In genomic region chr9:95104966-95105365, GRCh38 we compare ENCODE assay signal across 18 cellular contexts.
DNase-seq lines count a peak whose midpoint lies in the region; ATAC-seq and TF ChIP-seq lines count a peak whose summit lies in the region.
"Had no signal": no experiment of that assay in that cellular context is flagged by ENCODE, and none has a peak within 500 bp of the region (broad histone marks: within the 10 kb centered on the region; RNA-seq: fewer than 3 reads in every experiment).

No MANE protein-coding gene starts in this region.

- ATAC-seq in RWPE2 (ENCODE audit: low read depth) (no peak), foreskin keratinocyte (peak; percentile 0)
- ATAC-seq in activated CD8-positive, alpha-beta T cell treated with anti-CD3 and anti-CD28 coated beads for 36 hours = no peak

- no peaks in the 10 kb centered on the region for H3K27me3 Mint-ChIP-seq in progenitor cell of endocrine pancreas
- no peaks in the 10 kb centered on the region for H3K27me3 Mint-ChIP-seq in activated CD8-positive, alpha-beta T cell treated with anti-CD3 and anti-CD28 coated beads for 36 hours
- H3K27me3 Mint-ChIP-seq: activated CD4-positive, alpha-beta T cell treated with anti-CD3 and anti-CD28 coated beads, Interleukin-2, amount 10 ng/mL, durations not matched to agents 24 days and 14 days had no signal

- no peak overlapping the region for H3K4me3 ChIP-seq in RWPE2 (ENCODE audit: severe bottlenecking)
- H3K4me3 ChIP-seq in sigmoid colon = no peak overlapping the region
- H3K4me3 ChIP-seq: mucosa of descending colon, neural progenitor cell, SJCRH30 had no signal

- peaks cover 55% of the 10 kb centered on the region for H3K4me1 ChIP-seq in RWPE2 (ENCODE audit: insufficient read depth, poor library complexity, severe bottlenecking)
- H3K4me1 ChIP-seq in foreskin keratinocyte = peaks cover 33% of the 10 kb centered on the region
- peaks cover 2 to 77% (median 66%) of the 10 kb centered on the region in 4 donors for H3K4me1 ChIP-seq in sigmoid colon

- intact Hi-C loops in sigmoid colon (cut with DNase I) = no loop called here
- intact Hi-C loops in activated CD8-positive, alpha-beta T cell treated with anti-CD3 and anti-CD28 coated beads for 36 hours (cut with micrococcal nuclease) = no loop called here

- no peak overlapping the region for H3K27ac Mint-ChIP-seq in progenitor cell of endocrine pancreas
- H3K27ac Mint-ChIP-seq in activated CD8-positive, alpha-beta T cell treated with anti-CD3 and anti-CD28 coated beads for 36 hours = no peak overlapping the region
- H3K27ac Mint-ChIP-seq: activated CD4-positive, alpha-beta T cell treated with anti-CD3 and anti-CD28 coated beads, Interleukin-2, amount 10 ng/mL, durations not matched to agents 24 days and 14 days; neural progenitor cell had no signal

- no peaks in the 10 kb centered on the region for H3K9me3 Mint-ChIP-seq in progenitor cell of endocrine pancreas (ENCODE audit: low read depth)
- no peaks in the 10 kb centered on the region for H3K9me3 Mint-ChIP-seq in activated CD8-positive, alpha-beta T cell treated with anti-CD3 and anti-CD28 coated beads for 36 hours
- H3K9me3 Mint-ChIP-seq: activated CD4-positive, alpha-beta T cell treated with anti-CD3 and anti-CD28 coated beads, Interleukin-2, amount 10 ng/mL, durations not matched to agents 24 days and 14 days; neural progenitor cell had no signal

- no peak for TF ChIP-seq EP300 in sigmoid colon (IDR thresholded peaks at IDR 0.05)

- H3K4me1 Mint-ChIP-seq in progenitor cell of endocrine pancreas (ENCODE audit: low read depth) = no peaks in the 10 kb centered on the region
- H3K4me1 Mint-ChIP-seq in activated CD8-positive, alpha-beta T cell treated with anti-CD3 and anti-CD28 coated beads for 36 hours (ENCODE audit: low read depth) = no peaks in the 10 kb centered on the region
- H3K4me1 Mint-ChIP-seq: activated CD4-positive, alpha-beta T cell treated with anti-CD3 and anti-CD28 coated beads, Interleukin-2, amount 10 ng/mL, durations not matched to agents 24 days and 14 days had no signal

- 91 to 92% methylated on average over 13 of the region's 13 CpGs for WGBS in sigmoid colon, 2 donors

- H3K27ac ChIP-seq in RWPE2 (ENCODE audit: poor library complexity, severe bottlenecking) (peak overlapping the region; percentile 95), foreskin keratinocyte (peak overlapping the region; percentile 91), sigmoid colon (peak overlapping the region; percentile 54 to 72 (median 68))
- H3K27ac ChIP-seq: neural progenitor cell, SJCRH30 had no signal

- TF ChIP-seq CTCF in GM10266 (IDR thresholded peaks at IDR 0.05; ENCODE audit: control insufficient read depth, insufficient read depth, low read depth, missing control alignments) = no peak
- TF ChIP-seq CTCF in RWPE2 (IDR thresholded peaks at IDR 0.05; ENCODE audit: poor library complexity, severe bottlenecking) = no peak
- no peak for TF ChIP-seq CTCF in foreskin keratinocyte (conservative IDR thresholded peaks at IDR 0.05)
- TF ChIP-seq CTCF in sigmoid colon (IDR thresholded peaks at IDR 0.05) = no peak
- no peak for TF ChIP-seq CTCF in progenitor cell of endocrine pancreas (IDR thresholded peaks at IDR 0.05; ENCODE audit: unreplicated experiment)
- no peak for TF ChIP-seq CTCF in activated CD8-positive, alpha-beta T cell treated with anti-CD3 and anti-CD28 coated beads for 36 hours (IDR thresholded peaks at IDR 0.05)

- H3K36me3 ChIP-seq in RWPE2 (ENCODE audit: low read depth) (peaks cover 49% of the 10 kb centered on the region), sigmoid colon (peaks cover 0 to 38% (median 7%) of the 10 kb centered on the region in 4 donors)
- H3K36me3 ChIP-seq: neural progenitor cell had no signal

- DNase-seq in GM10266 (ENCODE audit: extremely low spot score) (peak; percentile 10), RWPE2 (ENCODE audit: low spot score) (no peak), foreskin keratinocyte (no peak), sigmoid colon (peak; percentile 66), progenitor cell of endocrine pancreas (ENCODE audit: low spot score, unreplicated experiment) (no peak)
- DNase-seq in activated CD4-positive, alpha-beta T cell treated with anti-CD3 and anti-CD28 coated beads for 48 hours = no peak
- DNase-seq in activated CD8-positive, alpha-beta T cell treated with anti-CD3 and anti-CD28 coated beads for 36 hours = no peak
- DNase-seq in central memory CD4-positive, alpha-beta T cell = no peak
- DNase-seq: ACHN; activated CD4-positive, alpha-beta T cell treated with anti-CD3 and anti-CD28 coated beads, Interleukin-2, amount 10 ng/mL, durations not matched to agents 24 days and 14 days; Calu3; erythroblast; IMR-90; mucosa of descending colon; NCI-H2171; SJCRH30; stimulated activated CD4-positive, alpha-beta T cell treated with anti-CD3 and anti-CD28 coated beads, Interleukin-12 subunit alpha, Interleukin-12 subunit beta, amount 100 ng/mL, for 4 hours had no signal

- H3K36me3 Mint-ChIP-seq in progenitor cell of endocrine pancreas (ENCODE audit: insufficient read depth) = peaks cover 18% of the 10 kb centered on the region
- H3K36me3 Mint-ChIP-seq in activated CD8-positive, alpha-beta T cell treated with anti-CD3 and anti-CD28 coated beads for 36 hours (ENCODE audit: low read depth) = no peaks in the 10 kb centered on the region

- TF ChIP-seq POLR2A in sigmoid colon (IDR thresholded peaks at IDR 0.05) = no peak

- CTCF ChIA-PET in activated CD8-positive, alpha-beta T cell treated with anti-CD3 and anti-CD28 coated beads for 36 hours (lab: Charles Lee) = no interaction called here

- no peaks in the 10 kb centered on the region for H3K27me3 ChIP-seq in RWPE2 (ENCODE audit: insufficient read depth, poor library complexity, severe bottlenecking)
- no peaks in the 10 kb centered on the region for H3K27me3 ChIP-seq in foreskin keratinocyte
- no peaks in the 10 kb centered on the region for H3K27me3 ChIP-seq in sigmoid colon
- H3K27me3 ChIP-seq: neural progenitor cell, SJCRH30 had no signal

- no peaks in the 10 kb centered on the region for H3K9me3 ChIP-seq in RWPE2 (ENCODE audit: severe bottlenecking)
- H3K9me3 ChIP-seq in sigmoid colon = no peaks in the 10 kb centered on the region
- H3K9me3 ChIP-seq: mucosa of descending colon, SJCRH30 had no signal

- no peak overlapping the region for H3K4me3 Mint-ChIP-seq in progenitor cell of endocrine pancreas (ENCODE audit: low read depth)
- H3K4me3 Mint-ChIP-seq in activated CD8-positive, alpha-beta T cell treated with anti-CD3 and anti-CD28 coated beads for 36 hours = no peak overlapping the region
- H3K4me3 Mint-ChIP-seq: activated CD4-positive, alpha-beta T cell treated with anti-CD3 and anti-CD28 coated beads, Interleukin-2, amount 10 ng/mL, durations not matched to agents 24 days and 14 days; neural progenitor cell had no signal

- POLR2A ChIA-PET in activated CD8-positive, alpha-beta T cell treated with anti-CD3 and anti-CD28 coated beads for 36 hours (lab: Charles Lee) = no interaction called here

Comparison
In these comparisons a context has a peak if more than half of its experiments do, and no peak if none do; other contexts are left out.
1. DNase-seq: peak in GM10266 (single experiment) and sigmoid colon (single experiment); none in RWPE2 (single experiment), foreskin keratinocyte (0 of 2), activated CD4-positive, alpha-beta T cell treated with anti-CD3 and anti-CD28 coated beads for 48 hours (single experiment), progenitor cell of endocrine pancreas (single experiment), activated CD8-positive, alpha-beta T cell treated with anti-CD3 and anti-CD28 coated beads for 36 hours (single experiment) and central memory CD4-positive, alpha-beta T cell (single experiment).
2. Peak in every context shown above with its lines, with median percentiles within 50 percentile points of each other: H3K27ac ChIP-seq.